ENCODE assay signal across 2 cellular contexts in genomic region chr16:52515068-52515671, GRCh38.
TF ChIP-seq lines count a peak whose summit lies in the region.

No MANE protein-coding gene starts in this region.

TF ChIP-seq in Ishikawa, 13 proteins besides CTCF, POLR2A, EP300 and RAD21:
- TF ChIP-seq REST (IDR thresholded peaks at IDR 0.05; ENCODE audit: low read depth) (peak; percentile 74), TAF1 (IDR thresholded peaks at IDR 0.05; ENCODE audit: low read depth) (no peak)

TF ChIP-seq in H1, 55 proteins besides CTCF, POLR2A, EP300 and RAD21:
- 0 out of 2 replicates have a peak, but pooled peaks have one; percentile 7 for TF ChIP-seq TEAD4 (IDR thresholded peaks at IDR 0.05; ENCODE audit: low read depth, low read length)
- no peak for TF ChIP-seq PHF8 (conservative IDR thresholded peaks at IDR 0.05; ENCODE audit: low read depth, low read length)
